Comparison of ENCODE assay signal across 16 cellular contexts in the genomic region with DNA sequence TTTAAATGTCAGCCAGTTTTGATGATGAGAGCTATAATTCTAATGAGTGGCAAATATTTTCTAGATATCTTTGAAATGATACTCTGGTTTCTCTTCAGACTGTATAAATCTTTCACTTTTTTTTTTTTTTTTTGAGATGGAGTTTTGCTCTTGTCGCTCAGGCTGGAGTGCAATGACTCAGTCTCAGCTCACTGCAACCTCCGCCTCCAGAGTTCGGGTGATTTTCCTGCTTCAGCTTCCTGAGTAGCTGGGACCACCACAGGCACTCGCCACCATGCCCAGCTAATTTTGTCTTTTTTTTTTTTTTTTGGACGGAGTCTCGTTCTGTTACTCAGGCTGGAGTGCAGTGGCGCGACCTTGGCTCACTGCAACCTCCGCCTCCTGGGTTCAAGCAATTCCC.
DNase-seq lines count a peak whose midpoint lies in the region; ATAC-seq and TF ChIP-seq lines count a peak whose summit lies in the region.
"Had no signal": no experiment of that assay in that cellular context is flagged by ENCODE, and none has a peak within 500 bp of the region (broad histone marks: within the 10 kb centered on the region; RNA-seq: fewer than 3 reads in every experiment).

No MANE protein-coding gene starts in this region.

- H3K79me1 ChIP-seq in trophoblast cell (ENCODE audit: low read length), result peaks cover 2% of the 10 kb centered on the region

- no peak overlapping the region for H3K14ac ChIP-seq in trophoblast cell (ENCODE audit: low read length)

- H3K79me2 ChIP-seq in fibroblast of lung (ENCODE audit: control insufficient read depth, insufficient read depth, low read length), result peaks cover 90% of the 10 kb centered on the region
- peaks cover 10% of the 10 kb centered on the region for H3K79me2 ChIP-seq in trophoblast cell (ENCODE audit: control insufficient read depth, insufficient read depth, low read length, poor library complexity)

- H3K36me3 ChIP-seq in SJSA1, result peaks cover 24% of the 10 kb centered on the region
- peaks cover 2% of the 10 kb centered on the region for H3K36me3 ChIP-seq in fibroblast of lung (ENCODE audit: control insufficient read depth, insufficient read depth, low read length)
- peaks cover 2 to 5% of the 10 kb centered on the region in 2 experiments for H3K36me3 ChIP-seq in trophoblast cell (ENCODE audit: control insufficient read depth in 1 of 2, insufficient read depth in 2 of 2, low read length in 2 of 2)
- peaks cover 0 to 5% (median 2%) of the 10 kb centered on the region in 4 donors for H3K36me3 ChIP-seq in stomach
- H3K36me3 ChIP-seq: Peyer's patch had no signal

- TF ChIP-seq POLR2A in stomach (IDR thresholded peaks at IDR 0.05), result no peak

- no peak overlapping the region for H2BK5ac ChIP-seq in trophoblast cell (ENCODE audit: low read depth, low read length, poor library complexity)

- no peak overlapping the region for H3K23ac ChIP-seq in trophoblast cell (ENCODE audit: low read length)

- H4K20me1 ChIP-seq in fibroblast of lung (ENCODE audit: control insufficient read depth, extremely low read depth, insufficient read depth, low read length), result no peaks in the 10 kb centered on the region

- peaks cover 17% of the 10 kb centered on the region for H3K4me1 Mint-ChIP-seq in glutamatergic neuron (ENCODE audit: low read depth, unreplicated experiment)
- H3K4me1 Mint-ChIP-seq: activated naive CD8-positive, alpha-beta T cell treated with anti-CD3 and anti-CD28 coated beads for 36 hours; memory B cell had no signal

- peak overlapping the region; percentile 40 for H3K4ac ChIP-seq in trophoblast cell (ENCODE audit: low read depth, low read length)

- H3K9me3 Mint-ChIP-seq in glutamatergic neuron (ENCODE audit: unreplicated experiment), result peaks cover 7% of the 10 kb centered on the region
- H3K9me3 Mint-ChIP-seq: activated naive CD8-positive, alpha-beta T cell treated with anti-CD3 and anti-CD28 coated beads for 36 hours; memory B cell; T-helper 1 cell treated with Interleukin-12 subunit alpha and Interleukin-12 subunit beta and Interleukin-4 antibody, amounts not matched to agents 30 μg/mL and 1 μg/mL, for 36 hours had no signal

- H3K27me3 Mint-ChIP-seq in glutamatergic neuron (ENCODE audit: unreplicated experiment), result peaks cover 4% of the 10 kb centered on the region
- H3K27me3 Mint-ChIP-seq: memory B cell had no signal

- TF ChIP-seq CTCF in fibroblast of lung (conservative IDR thresholded peaks at IDR 0.05 in 1 of 2, IDR thresholded peaks at IDR 0.05 in 1 of 2; ENCODE audit: low read depth in 1 of 2, low read length in 2 of 2) (no peak), stomach (IDR thresholded peaks at IDR 0.05) (no peak), glutamatergic neuron (IDR thresholded peaks at IDR 0.05; ENCODE audit: partially characterized antibody, unreplicated experiment) (no peak)

- no peaks in the 10 kb centered on the region for H3K36me3 Mint-ChIP-seq in glutamatergic neuron (ENCODE audit: unreplicated experiment)
- H3K36me3 Mint-ChIP-seq: activated naive CD8-positive, alpha-beta T cell treated with anti-CD3 and anti-CD28 coated beads for 36 hours; memory B cell had no signal

- peak overlapping the region; percentile 34 for H4K8ac ChIP-seq in trophoblast cell (ENCODE audit: low read depth, low read length)

- H3K27ac Mint-ChIP-seq in glutamatergic neuron (ENCODE audit: unreplicated experiment), result no peak overlapping the region
- H3K27ac Mint-ChIP-seq: activated naive CD8-positive, alpha-beta T cell treated with anti-CD3 and anti-CD28 coated beads for 36 hours; memory B cell; T-helper 1 cell treated with Interleukin-12 subunit alpha and Interleukin-12 subunit beta and Interleukin-4 antibody, amounts not matched to agents 30 μg/mL and 1 μg/mL, for 36 hours had no signal

- no CpG with 5 or more reads among the region's 9 CpGs for WGBS in trophoblast cell (ENCODE audit: extremely low coverage, insufficient coverage, insufficient read length)
- WGBS in stomach, 5 donors, result 70 to 89% (median 77%) methylated on average over 9 of the region's 9 CpGs

- no peak overlapping the region for H4K91ac ChIP-seq in trophoblast cell (ENCODE audit: low read depth, low read length)

- H3K9me3 ChIP-seq in SJSA1 (replicated peaks), result no peaks in the 10 kb centered on the region
- H3K9me3 ChIP-seq in fibroblast of lung (ENCODE audit: control insufficient read depth, insufficient read depth, low read depth, low read length), result no peaks in the 10 kb centered on the region
- H3K9me3 ChIP-seq in trophoblast cell (ENCODE audit: insufficient read depth, low read depth, low read length), result no peaks in the 10 kb centered on the region
- H3K9me3 ChIP-seq in stomach, result no peaks in the 10 kb centered on the region
- H3K9me3 ChIP-seq: HAP-1, Peyer's patch had no signal

- no peak overlapping the region for H3K4me3 Mint-ChIP-seq in glutamatergic neuron (ENCODE audit: unreplicated experiment)
- H3K4me3 Mint-ChIP-seq: activated naive CD8-positive, alpha-beta T cell treated with anti-CD3 and anti-CD28 coated beads for 36 hours; memory B cell; T-helper 1 cell treated with Interleukin-12 subunit alpha and Interleukin-12 subunit beta and Interleukin-4 antibody, amounts not matched to agents 30 μg/mL and 1 μg/mL, for 36 hours had no signal

- H3K27ac ChIP-seq in SJSA1 (no peak overlapping the region), fibroblast of lung (ENCODE audit: insufficient read depth, low read length) (peak overlapping the region; percentile 42), trophoblast cell (ENCODE audit: low read depth, low read length) (no peak overlapping the region), stomach (no peak overlapping the region)
- H3K27ac ChIP-seq: KMS-11, Peyer's patch had no signal

- H3K9ac ChIP-seq in fibroblast of lung (ENCODE audit: insufficient read depth, low read length) (no peak overlapping the region), trophoblast cell (ENCODE audit: low read length) (no peak overlapping the region)
- H3K9ac ChIP-seq: KMS-11 had no signal

- H2BK12ac ChIP-seq in trophoblast cell (ENCODE audit: low read length), result no peak overlapping the region

- H2BK120ac ChIP-seq in trophoblast cell (ENCODE audit: insufficient read depth, low read length, poor library complexity), result no peak overlapping the region

- TF ChIP-seq EP300 in stomach (IDR thresholded peaks at IDR 0.05), result no peak

- no peak for ATAC-seq in left lobe of liver

- H3K4me1 ChIP-seq in SJSA1 (replicated peaks) (peaks cover 17% of the 10 kb centered on the region), fibroblast of lung (ENCODE audit: control insufficient read depth, extremely low read depth, insufficient read depth, low read length) (peaks cover 12% of the 10 kb centered on the region), trophoblast cell (ENCODE audit: control insufficient read depth in 1 of 2, insufficient read depth in 2 of 2, low read length in 2 of 2) (peaks cover 13 to 27% of the 10 kb centered on the region in 2 experiments), stomach (peaks cover 0 to 38% (median 8%) of the 10 kb centered on the region in 4 donors)
- H3K4me1 ChIP-seq: Peyer's patch had no signal

- DNase-seq in ELR (ENCODE audit: low read depth), result peak; percentile 90
- peak; percentile 31 to 65 for DNase-seq in SJSA1 (ENCODE audit: low read depth in 1 of 2, low spot score in 2 of 2)
- peak; percentile 69 to 93 for DNase-seq in fibroblast of lung (ENCODE audit: low read depth in 2 of 2)
- no peak for DNase-seq in trophoblast cell
- no peak for DNase-seq in stomach
- no peak for DNase-seq in left lobe of liver (ENCODE audit: low spot score)
- DNase-seq in glutamatergic neuron, result no peak
- no peak for DNase-seq in NCI-H1436 (lab: John Stamatoyannopoulos, UW)
- DNase-seq: activated naive CD8-positive, alpha-beta T cell treated with anti-CD3 and anti-CD28 coated beads for 36 hours; NCI-H187 treated with DMSO at 0.1 percent for 48 hours; Peyer's patch; substantia nigra had no signal

- H3K4me2 ChIP-seq in fibroblast of lung (ENCODE audit: extremely low read depth, insufficient read depth, low read length) (no peak overlapping the region), trophoblast cell (ENCODE audit: low read length) (no peak overlapping the region)
- H3K4me2 ChIP-seq: KMS-11 had no signal

- no peak overlapping the region for H4K12ac ChIP-seq in trophoblast cell (ENCODE audit: low read depth, low read length)

- intact Hi-C loops in stomach (cut with DNase I; ENCODE audit: low total_unique reads), result no loop called here

- H3K4me3 ChIP-seq in SJSA1 (no peak overlapping the region), fibroblast of lung (replicated peaks in 1 of 4; ENCODE audit: control extremely low read depth in 1 of 4, insufficient read depth in 1 of 4, low read depth in 3 of 4, low read length in 4 of 4) (no peak overlapping the region), trophoblast cell (ENCODE audit: low read depth, low read length) (no peak overlapping the region), stomach (no peak overlapping the region)
- H3K4me3 ChIP-seq: HAP-1, Peyer's patch had no signal

- H3K27me3 ChIP-seq in SJSA1 (replicated peaks) (no peaks in the 10 kb centered on the region), fibroblast of lung (ENCODE audit: control insufficient read depth, insufficient read depth, low read length) (no peaks in the 10 kb centered on the region), trophoblast cell (ENCODE audit: insufficient read depth, low read length) (no peaks in the 10 kb centered on the region), stomach (no peaks in the 10 kb centered on the region)
- H3K27me3 ChIP-seq: Peyer's patch had no signal

- no peak overlapping the region for H2AK5ac ChIP-seq in trophoblast cell (ENCODE audit: low read length)

- no peak overlapping the region for H3K18ac ChIP-seq in trophoblast cell (ENCODE audit: low read length)

- H2AFZ ChIP-seq in fibroblast of lung (ENCODE audit: low read length) (no peak overlapping the region), trophoblast cell (ENCODE audit: insufficient read depth, low read length, poor library complexity) (no peak overlapping the region)

Comparison
In these comparisons a context has a peak if more than half of its experiments do, and no peak if none do; other contexts are left out.
1. DNase-seq: peak in ELR (single experiment), SJSA1 (2 of 2) and fibroblast of lung (2 of 2); none in trophoblast cell (0 of 2), stomach (single experiment), left lobe of liver (single experiment), glutamatergic neuron (single experiment) and NCI-H1436 (single experiment).